ENCODE assay signal across 19 cellular contexts in the genomic region with DNA sequence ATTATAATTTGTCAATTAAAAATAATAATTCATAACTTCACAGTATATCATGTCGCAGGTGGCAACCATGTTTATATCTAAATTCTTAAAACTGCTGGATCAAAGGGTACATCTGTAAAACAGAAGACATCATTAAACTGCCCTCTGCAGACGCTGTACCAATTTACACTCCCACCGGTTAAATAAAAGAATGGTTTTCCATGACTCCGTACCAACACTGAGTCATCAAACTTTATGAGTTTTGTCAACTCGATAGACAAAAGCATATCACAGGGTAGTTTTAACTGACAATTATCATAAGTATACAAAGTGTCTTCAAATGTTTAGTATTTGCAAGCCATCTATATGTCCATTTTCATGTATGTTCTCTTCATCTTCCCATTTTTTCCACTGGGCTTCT. TPM values are rescaled to one million over a fixed set of nuclear protein-coding genes. Genes with fewer than 3 reads are reported as not detected.
DNase-seq lines count a peak whose midpoint lies in the region; ATAC-seq and TF ChIP-seq lines count a peak whose summit lies in the region.
"Had no signal": no experiment of that assay in that cellular context is flagged by ENCODE, and none has a peak within 500 bp of the region (broad histone marks: within the 10 kb centered on the region; RNA-seq: fewer than 3 reads in every experiment).

No MANE protein-coding gene starts in this region.

- no peak overlapping the region for H2AFZ ChIP-seq in GM23338

- no peak for TF ChIP-seq EP300 in sigmoid colon (IDR thresholded peaks at IDR 0.05)

- POLR2A ChIA-PET in CD4-positive, alpha-beta T cell (lab: Charles Lee): interaction anchor here (0.7 to 2.7 kb wide), 4 partner anchors 23 to 621 kb away, joined by 3 to 12 read pairs (median 5); a partner anchor contains a TSS

- no peak overlapping the region for H3K27ac ChIP-seq in CD4-positive, alpha-beta T cell (ENCODE audit: low read depth, low read length)
- H3K27ac ChIP-seq in GM23338 (ENCODE audit: low read depth): no peak overlapping the region
- H3K27ac ChIP-seq in sigmoid colon: no peak overlapping the region
- H3K27ac ChIP-seq: Peyer's patch, thoracic aorta had no signal

- no peak for DNase-seq in CD4-positive, alpha-beta T cell
- DNase-seq in HT-29 (ENCODE audit: low spot score): peak; percentile 83
- DNase-seq in central memory CD8-positive, alpha-beta T cell (ENCODE audit: low spot score in 2 of 2): no peak
- DNase-seq in GM23338 (ENCODE audit: low spot score): no peak
- DNase-seq in DMS79 (lab: John Stamatoyannopoulos, UW): no peak
- DNase-seq in sigmoid colon: no peak
- DNase-seq: activated naive CD4-positive, alpha-beta T cell treated with anti-CD3 and anti-CD28 coated beads, Interleukin-2, amount 50 U/mL, for 16 hours; BE2C; DMS 273 treated with DMSO at 0.1 percent for 48 hours; hippocampal formation; NCI-H2171 treated with DMSO at 0.1 percent for 48 hours; Peyer's patch; stimulated activated CD4-positive, alpha-beta T cell treated with anti-CD3 and anti-CD28 coated beads, Interleukin-4, amount 100 ng/mL, for 24 hours had no signal

- no peaks in the 10 kb centered on the region for H3F3A ChIP-seq in GM23338 (replicated peaks; ENCODE audit: low read depth)

- TF ChIP-seq CTCF in CD4-positive, alpha-beta T cell (IDR thresholded peaks at IDR 0.05): no peak
- no peak for TF ChIP-seq CTCF in GM23338 (conservative IDR thresholded peaks at IDR 0.05; ENCODE audit: low read depth in 2 of 2)
- TF ChIP-seq CTCF in sigmoid colon (IDR thresholded peaks at IDR 0.05): no peak

- peaks cover 10% of the 10 kb centered on the region for H3K9me3 Mint-ChIP-seq in CD4-positive, alpha-beta T cell
- H3K9me3 Mint-ChIP-seq in central memory CD8-positive, alpha-beta T cell: peaks cover 7% of the 10 kb centered on the region
- no peaks in the 10 kb centered on the region for H3K9me3 Mint-ChIP-seq in GM23338

- no peak overlapping the region for H3K4me2 ChIP-seq in GM23338

- no peaks in the 10 kb centered on the region for H4K20me1 ChIP-seq in GM23338 (replicated peaks; ENCODE audit: insufficient read depth)

- WGBS in sigmoid colon, 2 donors: 16 to 68% methylated on average over 5 of the region's 5 CpGs

- CTCF ChIA-PET in CD4-positive, alpha-beta T cell (lab: Charles Lee): interaction anchor here (1.0 to 2.9 kb wide), 3 partner anchors 17 to 127 kb away, joined by 3 to 16 read pairs (median 5); a partner anchor contains a TSS

- H3K36me3 ChIP-seq in GM23338 (ENCODE audit: insufficient read depth) (no peaks in the 10 kb centered on the region), sigmoid colon (no peaks in the 10 kb centered on the region)
- H3K36me3 ChIP-seq: BE2C, Peyer's patch, thoracic aorta had no signal

- H3K27me3 Mint-ChIP-seq in CD4-positive, alpha-beta T cell: no peaks in the 10 kb centered on the region
- no peaks in the 10 kb centered on the region for H3K27me3 Mint-ChIP-seq in central memory CD8-positive, alpha-beta T cell
- no peaks in the 10 kb centered on the region for H3K27me3 Mint-ChIP-seq in GM23338 (ENCODE audit: insufficient read depth, low read depth, poor library complexity)
- H3K27me3 Mint-ChIP-seq: brain had no signal

- 0 out of 2 replicates have a peak, but pooled peaks cover under 1% of the 10 kb centered on the region for H3K9me2 ChIP-seq in GM23338 (ENCODE audit: insufficient read depth)

- no peaks in the 10 kb centered on the region for H3K27me3 ChIP-seq in CD4-positive, alpha-beta T cell (ENCODE audit: control insufficient read depth, insufficient read depth, low read length)
- no peaks in the 10 kb centered on the region for H3K27me3 ChIP-seq in GM23338 (ENCODE audit: insufficient read depth)
- no peaks in the 10 kb centered on the region for H3K27me3 ChIP-seq in sigmoid colon
- H3K27me3 ChIP-seq: BE2C, Peyer's patch had no signal

- H3K4me3 ChIP-seq in GM23338 (no peak overlapping the region), sigmoid colon (no peak overlapping the region)
- H3K4me3 ChIP-seq: Peyer's patch, thoracic aorta had no signal

- H3K4me1 ChIP-seq in GM23338 (ENCODE audit: insufficient read depth) (no peaks in the 10 kb centered on the region), sigmoid colon (peaks cover 0 to 10% (median 3%) of the 10 kb centered on the region in 4 donors)
- H3K4me1 ChIP-seq: BE2C had no signal

- ATAC-seq in CD4-positive, alpha-beta T cell (ENCODE audit: poor library complexity): no peak
- ATAC-seq in central memory CD8-positive, alpha-beta T cell (replicated peaks; ENCODE audit: extremely low read depth, poor library complexity, severe bottlenecking): no peak
- no peak for ATAC-seq in GM23338
- ATAC-seq: WTC11 had no signal

- TF ChIP-seq POLR2A in sigmoid colon (IDR thresholded peaks at IDR 0.05): no peak

- peak overlapping the region; percentile 44 for H3K4me3 Mint-ChIP-seq in CD4-positive, alpha-beta T cell
- no peak overlapping the region for H3K4me3 Mint-ChIP-seq in central memory CD8-positive, alpha-beta T cell
- no peak overlapping the region for H3K4me3 Mint-ChIP-seq in GM23338
- H3K4me3 Mint-ChIP-seq: brain, WTC11 had no signal

- peaks cover 79% of the 10 kb centered on the region for H3K4me1 Mint-ChIP-seq in CD4-positive, alpha-beta T cell (ENCODE audit: low read depth)
- H3K4me1 Mint-ChIP-seq in central memory CD8-positive, alpha-beta T cell: peaks cover 57% of the 10 kb centered on the region
- no peaks in the 10 kb centered on the region for H3K4me1 Mint-ChIP-seq in GM23338
- H3K4me1 Mint-ChIP-seq: WTC11 had no signal

- H3K27ac Mint-ChIP-seq in CD4-positive, alpha-beta T cell: peak overlapping the region; percentile 79
- H3K27ac Mint-ChIP-seq in central memory CD8-positive, alpha-beta T cell (ENCODE audit: low read depth): peak overlapping the region; percentile 86
- no peak overlapping the region for H3K27ac Mint-ChIP-seq in GM23338
- H3K27ac Mint-ChIP-seq: brain, WTC11 had no signal

- no peaks in the 10 kb centered on the region for H3K79me2 ChIP-seq in GM23338 (replicated peaks; ENCODE audit: insufficient read depth)

- peaks cover 17% of the 10 kb centered on the region for H3K36me3 Mint-ChIP-seq in CD4-positive, alpha-beta T cell (ENCODE audit: low read depth)
- peaks cover 7% of the 10 kb centered on the region for H3K36me3 Mint-ChIP-seq in central memory CD8-positive, alpha-beta T cell (ENCODE audit: insufficient read depth)
- no peaks in the 10 kb centered on the region for H3K36me3 Mint-ChIP-seq in GM23338 (ENCODE audit: low read depth)
- H3K36me3 Mint-ChIP-seq: WTC11 had no signal

- intact Hi-C loops in CD4-positive, alpha-beta T cell (cut with DNase I, micrococcal nuclease): no loop called here
- intact Hi-C loops in sigmoid colon (cut with DNase I): no loop called here

- peaks cover 10% of the 10 kb centered on the region for H3K9me3 ChIP-seq in CD4-positive, alpha-beta T cell (ENCODE audit: control insufficient read depth, low read length)
- peaks cover 0 to 4% (median 0%) of the 10 kb centered on the region in 4 donors for H3K9me3 ChIP-seq in sigmoid colon
- H3K9me3 ChIP-seq: BE2C, Peyer's patch, thoracic aorta had no signal

RNA-seq across cellular contexts. Expression of a gene that starts 5.7 kb away (rescaled TPM):
- 100 to 1,000 TPM; 245 to 259 TPM for total RNA-seq in CD4-positive, alpha-beta T cell
- total RNA-seq in HT-29 (2014; rRNA removed; shearing (Covaris generic)): 298 and 301 TPM in 2 replicates
- total RNA-seq in GM23338 (2014; rRNA removed; shearing (Covaris generic)): 26.4 and 27.3 TPM in 2 replicates
- polyA plus RNA-seq in GM23338 (2016; fragmentation: Nextera tagmentation; extraction: Ambion mirVana): 26.3 and 27.5 TPM in 2 replicates
- total RNA-seq in sigmoid colon: 100 to 1,000 TPM; 111 to 168 (median 134) TPM
- polyA plus RNA-seq in sigmoid colon: 100 to 1,000 TPM; 158 to 247 (median 234) TPM

RNA-seq across cellular contexts. Expression of a gene that starts 27.3 kb away (rescaled TPM):
- under 1 TPM; 0.20 to 0.27 TPM for total RNA-seq in CD4-positive, alpha-beta T cell
- total RNA-seq in HT-29 (2014; rRNA removed; shearing (Covaris generic)): 53.9 and 79.7 TPM in 2 replicates
- total RNA-seq in GM23338 (2014; rRNA removed; shearing (Covaris generic)): 2.3 and 3.6 TPM in 2 replicates
- polyA plus RNA-seq in GM23338 (2016; fragmentation: Nextera tagmentation; extraction: Ambion mirVana): 1.7 and 3.3 TPM in 2 replicates
- under 1 TPM in 1 of 4 donors, not detected in 3; 0.71 TPM for total RNA-seq in sigmoid colon
- 10 to 100 TPM; 26.4 to 58.5 (median 54.8) TPM for polyA plus RNA-seq in sigmoid colon
- total RNA-seq: fibroblast of lung, osteocyte had no signal
- polyA plus RNA-seq: fibroblast of lung had no signal

RNA-seq across cellular contexts. Expression of a gene that starts 30.6 kb away (rescaled TPM):
- total RNA-seq in CD4-positive, alpha-beta T cell: 10 to 100 TPM; 19.1 to 21.9 TPM
- total RNA-seq in HT-29 (2014; rRNA removed; shearing (Covaris generic)): 26.6 and 27.7 TPM in 2 replicates
- 15.7 and 21.8 TPM in 2 replicates for total RNA-seq in GM23338 (2014; rRNA removed; shearing (Covaris generic))
- 13.7 and 17.7 TPM in 2 replicates for polyA plus RNA-seq in GM23338 (2016; fragmentation: Nextera tagmentation; extraction: Ambion mirVana)
- total RNA-seq in sigmoid colon: 10 to 100 TPM in 1 of 4 donors, 1 to 10 TPM in 3; 7.1 to 14.4 (median 7.8) TPM
- 10 to 100 TPM in 1 of 3 donors, 1 to 10 TPM in 2; 6.0 to 16.2 (median 6.0) TPM for polyA plus RNA-seq in sigmoid colon

RNA-seq across cellular contexts. Expression of a gene that starts 35.7 kb away (rescaled TPM):
- not detected for total RNA-seq in CD4-positive, alpha-beta T cell
- total RNA-seq in HT-29 (2014; rRNA removed; shearing (Covaris generic)): not detected in 2 replicates
- total RNA-seq in GM23338 (2014; rRNA removed; shearing (Covaris generic)): not detected in 2 replicates
- not detected in 2 replicates for polyA plus RNA-seq in GM23338 (2016; fragmentation: Nextera tagmentation; extraction: Ambion mirVana)
- not detected for total RNA-seq in sigmoid colon
- not detected for polyA plus RNA-seq in sigmoid colon
- total RNA-seq: fibroblast of lung, mucosa of gallbladder, osteocyte, Peyer's patch, thoracic aorta, WTC11 had no signal
- polyA plus RNA-seq: fibroblast of lung had no signal

RNA-seq across cellular contexts. Expression of a gene that starts 58.4 kb away (rescaled TPM):
- total RNA-seq in CD4-positive, alpha-beta T cell: not detected
- total RNA-seq in HT-29 (2014; rRNA removed; shearing (Covaris generic)): 2.8 and 3.0 TPM in 2 replicates
- total RNA-seq in GM23338 (2014; rRNA removed; shearing (Covaris generic)): 0.23 and 0.38 TPM in 2 replicates
- polyA plus RNA-seq in GM23338 (2016; fragmentation: Nextera tagmentation; extraction: Ambion mirVana) (0.43 and 0.48 TPM in 2 replicates), sigmoid colon (under 1 TPM in 1 of 3 donors, not detected in 2; 0.15 TPM)
- under 1 TPM in 1 of 4 donors, not detected in 3; 0.14 TPM for total RNA-seq in sigmoid colon
- total RNA-seq: osteocyte had no signal
- polyA plus RNA-seq: fibroblast of lung had no signal

Comparison
In these comparisons a context has a peak if more than half of its experiments do, and no peak if none do; other contexts are left out.
1. RNA of a gene that starts 27.3 kb away (total RNA-seq): 53.9 to 79.7 TPM in HT-29; 2.3 to 3.6 TPM in GM23338, 0.20 to 0.27 TPM in CD4-positive, alpha-beta T cell and 0.71 TPM in sigmoid colon; every median in the first group is over 10 times any median in the second.